21 cellular contexts compared by ENCODE assay signal in the genomic region with DNA sequence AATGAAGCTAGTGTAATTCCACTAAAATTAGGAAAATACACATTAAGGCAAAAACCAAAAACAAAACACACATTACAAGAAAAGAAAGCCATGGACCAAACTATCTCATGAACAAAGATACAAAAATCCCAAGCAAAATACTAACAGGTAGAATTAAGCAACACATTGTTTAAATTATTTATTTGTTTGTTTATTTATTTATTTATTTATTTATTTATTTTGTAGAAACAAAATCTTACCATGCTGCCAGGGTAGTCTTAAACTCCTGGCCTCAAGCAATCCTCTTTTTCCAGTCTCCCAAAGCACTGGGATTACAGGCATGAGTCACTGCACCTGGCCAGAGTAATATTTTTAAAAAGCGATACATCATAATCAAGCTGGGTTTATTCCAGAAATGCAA.
"Had no signal": no experiment of that assay in that cellular context is flagged by ENCODE, and none has a peak within 500 bp of the region (broad histone marks: within the 10 kb centered on the region; RNA-seq: fewer than 3 reads in every experiment).

No MANE protein-coding gene starts in this region.

- H3K27ac ChIP-seq: PC-9, SJSA1, SK-N-MC had no signal

- H3K4me1 ChIP-seq: SJSA1 had no signal

- H3K36me3 ChIP-seq: Peyer's patch, SJSA1 had no signal

- H2AFZ ChIP-seq: PC-9 had no signal

- H3K27me3 ChIP-seq: Peyer's patch had no signal

- H3K4me2 ChIP-seq: PC-9 had no signal

- DNase-seq: Karpas-422; KG1; MM.1S; NCI-H1092 treated with DMSO at 0.1 percent for 48 hours; NCI-H1436; NCI-H187; NCI-H2029; NCI-H2081 treated with DMSO at 0.1 percent for 48 hours; NCI-H2171 treated with DMSO at 0.1 percent for 48 hours; NCI-H345; NCI-H510A treated with DMSO at 0.1 percent for 48 hours; NCI-H526; NCI-H82; NK-92 treated with Interleukin-12 subunit alpha and Interleukin-12 subunit beta, amount 100 ng/mL, for 24 hours; PC-9; Peyer's patch; Right ventricle myocardium superior; RPMI8226; SIG-M5 had no signal

- H3K9me3 ChIP-seq: Peyer's patch, SJSA1 had no signal

- H3K4me3 ChIP-seq: PC-9, Peyer's patch, SJSA1, SK-N-MC had no signal
